Comparison of ENCODE assay signal across 11 cellular contexts in genomic region chr11:63998558-63999348, GRCh38. TPM values are rescaled to one million over a fixed set of nuclear protein-coding genes. Genes with fewer than 3 reads are reported as not detected.
DNase-seq lines count a peak whose midpoint lies in the region; ATAC-seq and TF ChIP-seq lines count a peak whose summit lies in the region.
"Had no signal": no experiment of that assay in that cellular context is flagged by ENCODE, and none has a peak within 500 bp of the region (broad histone marks: within the 10 kb centered on the region; RNA-seq: fewer than 3 reads in every experiment).

No MANE protein-coding gene starts in this region.

- no peak for TF ChIP-seq CTCF in CD4-positive, alpha-beta T cell (IDR thresholded peaks at IDR 0.05)
- TF ChIP-seq CTCF in endodermal cell (conservative IDR thresholded peaks at IDR 0.05) (peak; percentile 33), nephron (IDR thresholded peaks at IDR 0.05; ENCODE audit: unreplicated experiment in 3 of 3) (no peak), testis (IDR thresholded peaks at IDR 0.05) (no peak), BE2C (IDR thresholded peaks at IDR 0.05; ENCODE audit: low read depth, low read length) (no peak)

- peak overlapping the region; percentile 42 for H3K4me3 Mint-ChIP-seq in CD4-positive, alpha-beta T cell
- H3K4me3 Mint-ChIP-seq in IgD-negative memory B cell (peak overlapping the region in 3 of 4 donors; percentile 62 to 78 (median 65)), endodermal cell (peak overlapping the region; percentile 40), nephron (peak overlapping the region in 2 of 3 experiments; percentile 11 to 35)
- no peak overlapping the region for H3K4me3 Mint-ChIP-seq in activated T-helper 2 cell treated with anti-CD3 and anti-CD28 coated beads, Interferon-gamma antibody, Interleukin-2, Interleukin-4, amounts not matched to agents 10 μg/mL and 5 μg/mL and 100 μg/mL, durations not matched to agents 14 hours and 24 hours and 36 hours (ENCODE audit: low read depth)
- H3K4me3 Mint-ChIP-seq: activated naive CD4-positive, alpha-beta T cell treated with anti-CD3 and anti-CD28 coated beads, Interleukin-2, amount 10 ng/mL, durations not matched to agents 7 days and 5 days had no signal

- H3K9me3 Mint-ChIP-seq in CD4-positive, alpha-beta T cell, result no peaks in the 10 kb centered on the region
- no peaks in the 10 kb centered on the region for H3K9me3 Mint-ChIP-seq in IgD-negative memory B cell
- H3K9me3 Mint-ChIP-seq in endodermal cell, result no peaks in the 10 kb centered on the region
- no peaks in the 10 kb centered on the region for H3K9me3 Mint-ChIP-seq in nephron
- no peaks in the 10 kb centered on the region for H3K9me3 Mint-ChIP-seq in activated T-helper 2 cell treated with anti-CD3 and anti-CD28 coated beads, Interferon-gamma antibody, Interleukin-2, Interleukin-4, amounts not matched to agents 10 μg/mL and 5 μg/mL and 100 μg/mL, durations not matched to agents 14 hours and 24 hours and 36 hours
- H3K9me3 Mint-ChIP-seq: activated naive CD4-positive, alpha-beta T cell treated with anti-CD3 and anti-CD28 coated beads, Interleukin-2, amount 10 ng/mL, durations not matched to agents 7 days and 5 days; naive thymus-derived CD8-positive, alpha-beta T cell had no signal

- CTCF ChIA-PET in CD4-positive, alpha-beta T cell (lab: Charles Lee), result interaction anchor here (1.1 kb wide), 1 partner anchor 41 kb away, joined by 3 read pairs; no protein-coding TSS in a partner anchor

- ATAC-seq in CD4-positive, alpha-beta T cell (ENCODE audit: poor library complexity), result peak; percentile 23

- TF ChIP-seq POLR2A in testis (IDR thresholded peaks at IDR 0.05), result no peak

- H3K27me3 Mint-ChIP-seq in CD4-positive, alpha-beta T cell, result no peaks in the 10 kb centered on the region
- H3K27me3 Mint-ChIP-seq in IgD-negative memory B cell, result no peaks in the 10 kb centered on the region
- peaks cover 31% of the 10 kb centered on the region for H3K27me3 Mint-ChIP-seq in endodermal cell (ENCODE audit: insufficient read depth)
- peaks cover 12% of the 10 kb centered on the region for H3K27me3 Mint-ChIP-seq in nephron (ENCODE audit: low read depth)
- peaks cover 2% of the 10 kb centered on the region for H3K27me3 Mint-ChIP-seq in activated T-helper 2 cell treated with anti-CD3 and anti-CD28 coated beads, Interferon-gamma antibody, Interleukin-2, Interleukin-4, amounts not matched to agents 10 μg/mL and 5 μg/mL and 100 μg/mL, durations not matched to agents 14 hours and 24 hours and 36 hours (ENCODE audit: low read depth)

- H3K36me3 ChIP-seq in endodermal cell (ENCODE audit: control insufficient read depth, insufficient read depth, low read length), result peaks cover 30% of the 10 kb centered on the region
- H3K36me3 ChIP-seq in testis (ENCODE audit: low read depth, missing control alignments), result no peaks in the 10 kb centered on the region
- peaks cover 14% of the 10 kb centered on the region for H3K36me3 ChIP-seq in BE2C

- peaks cover 46% of the 10 kb centered on the region for H3K36me3 Mint-ChIP-seq in CD4-positive, alpha-beta T cell (ENCODE audit: low read depth)
- H3K36me3 Mint-ChIP-seq in IgD-negative memory B cell (peaks cover 3% of the 10 kb centered on the region), endodermal cell (ENCODE audit: low read depth) (peaks cover 35% of the 10 kb centered on the region), nephron (ENCODE audit: low read depth) (peaks cover 40% of the 10 kb centered on the region)
- peaks cover 33% of the 10 kb centered on the region for H3K36me3 Mint-ChIP-seq in activated T-helper 2 cell treated with anti-CD3 and anti-CD28 coated beads, Interferon-gamma antibody, Interleukin-2, Interleukin-4, amounts not matched to agents 10 μg/mL and 5 μg/mL and 100 μg/mL, durations not matched to agents 14 hours and 24 hours and 36 hours (ENCODE audit: low read depth)

- POLR2A ChIA-PET in CD4-positive, alpha-beta T cell (lab: Charles Lee), result interaction anchor here (2.2 to 3.0 kb wide), 3 partner anchors 13 to 187 kb away, joined by 10 to 13 read pairs (median 13); partner anchors contain the start of genes COX8A, OTUB1 and STIP1

- H3K4me1 Mint-ChIP-seq in CD4-positive, alpha-beta T cell (ENCODE audit: low read depth), result peaks cover 9% of the 10 kb centered on the region
- H3K4me1 Mint-ChIP-seq in IgD-negative memory B cell, result peaks cover 0 to 3% (median 2%) of the 10 kb centered on the region in 3 donors
- H3K4me1 Mint-ChIP-seq in endodermal cell, result peaks cover 4% of the 10 kb centered on the region
- peaks cover 24% of the 10 kb centered on the region for H3K4me1 Mint-ChIP-seq in nephron
- H3K4me1 Mint-ChIP-seq in activated T-helper 2 cell treated with anti-CD3 and anti-CD28 coated beads, Interferon-gamma antibody, Interleukin-2, Interleukin-4, amounts not matched to agents 10 μg/mL and 5 μg/mL and 100 μg/mL, durations not matched to agents 14 hours and 24 hours and 36 hours (ENCODE audit: low read depth), result peaks cover 4% of the 10 kb centered on the region

- H3K4me1 ChIP-seq in endodermal cell (ENCODE audit: control insufficient read depth, insufficient read depth, low read length) (no peaks in the 10 kb centered on the region), testis (peaks cover 19% of the 10 kb centered on the region), BE2C (peaks cover 5% of the 10 kb centered on the region)

- no peak overlapping the region for H3K27ac ChIP-seq in CD4-positive, alpha-beta T cell (ENCODE audit: low read depth, low read length)
- no peak overlapping the region for H3K27ac ChIP-seq in endodermal cell (ENCODE audit: low read depth, low read length)
- no peak overlapping the region for H3K27ac ChIP-seq in testis

- 49 to 61% methylated on average over 17 to 54 of the region's 54 CpGs for WGBS in endodermal cell (ENCODE audit: insufficient coverage in 1 of 2, insufficient read length in 1 of 2), 2 experiments
- WGBS in testis, 2 donors, result 20 to 77% methylated on average over 1 to 49 of the region's 54 CpGs

- peak in 1 of 10 experiments; percentile 15 for DNase-seq in CD4-positive, alpha-beta T cell
- peak; percentile 89 for DNase-seq in endodermal cell
- no peak for DNase-seq in testis
- DNase-seq in occipital lobe (lab: John Stamatoyannopoulos, UW), result no peak
- DNase-seq in BE2C, result no peak
- DNase-seq in activated T-helper 2 cell treated with anti-CD3 and anti-CD28 coated beads, Interferon-gamma antibody, Interleukin-2, Interleukin-4, amounts not matched to agents 10 μg/mL and 5 μg/mL and 100 μg/mL, durations not matched to agents 14 hours and 24 hours and 36 hours (ENCODE audit: low spot score), result no peak
- DNase-seq: SW 1271 had no signal

- H3K9me3 ChIP-seq in CD4-positive, alpha-beta T cell (ENCODE audit: control insufficient read depth, low read length), result no peaks in the 10 kb centered on the region
- H3K9me3 ChIP-seq in endodermal cell (ENCODE audit: control insufficient read depth, low read length) (no peaks in the 10 kb centered on the region), testis (no peaks in the 10 kb centered on the region), BE2C (no peaks in the 10 kb centered on the region)

- no peaks in the 10 kb centered on the region for H3K27me3 ChIP-seq in CD4-positive, alpha-beta T cell (ENCODE audit: control insufficient read depth, insufficient read depth, low read length)
- peaks cover 13% of the 10 kb centered on the region for H3K27me3 ChIP-seq in endodermal cell (ENCODE audit: control insufficient read depth, insufficient read depth, low read length, poor library complexity, severe bottlenecking)
- no peaks in the 10 kb centered on the region for H3K27me3 ChIP-seq in testis
- H3K27me3 ChIP-seq in BE2C, result no peaks in the 10 kb centered on the region

- intact Hi-C loops in CD4-positive, alpha-beta T cell (cut with DNase I, micrococcal nuclease), result loop anchor here in 1 of 2 experiments (10.0 kb wide), 1 partner anchor 306 kb away; the partner anchor contains the start of genes CATSPERZ and ESRRA
- intact Hi-C loops in testis (cut with DNase I; ENCODE audit: low total_unique reads), result loop anchor here (2.0 kb wide), 1 partner anchor 150 kb away; no protein-coding TSS in a partner anchor
- intact Hi-C loops in activated T-helper 2 cell treated with anti-CD3 and anti-CD28 coated beads, Interferon-gamma antibody, Interleukin-2, Interleukin-4, amounts not matched to agents 10 μg/mL and 5 μg/mL and 100 μg/mL, durations not matched to agents 14 hours and 24 hours and 36 hours (cut with micrococcal nuclease), result no loop called here

- H3K27ac Mint-ChIP-seq in CD4-positive, alpha-beta T cell, result no peak overlapping the region
- no peak overlapping the region for H3K27ac Mint-ChIP-seq in IgD-negative memory B cell
- no peak overlapping the region for H3K27ac Mint-ChIP-seq in endodermal cell
- peak overlapping the region in 1 of 3 experiments; percentile 28 for H3K27ac Mint-ChIP-seq in nephron
- H3K27ac Mint-ChIP-seq in activated T-helper 2 cell treated with anti-CD3 and anti-CD28 coated beads, Interferon-gamma antibody, Interleukin-2, Interleukin-4, amounts not matched to agents 10 μg/mL and 5 μg/mL and 100 μg/mL, durations not matched to agents 14 hours and 24 hours and 36 hours, result no peak overlapping the region
- H3K27ac Mint-ChIP-seq: activated naive CD4-positive, alpha-beta T cell treated with anti-CD3 and anti-CD28 coated beads, Interleukin-2, amount 10 ng/mL, durations not matched to agents 7 days and 5 days had no signal

- no peak overlapping the region for H3K4me3 ChIP-seq in endodermal cell (ENCODE audit: low read length)
- peak overlapping the region in 1 of 2 donors; percentile 26 for H3K4me3 ChIP-seq in testis
- H3K4me3 ChIP-seq in BE2C (ENCODE audit: low read depth, low read length), result no peak overlapping the region

- H3K9ac ChIP-seq in endodermal cell (ENCODE audit: extremely low read depth, low read length, poor library complexity, severe bottlenecking), result no peak overlapping the region

RNA-seq across cellular contexts. Expression of gene OTUB1, which starts 12.5 kb away (rescaled TPM):
- 10 to 100 TPM; 57.5 to 60.0 TPM for total RNA-seq in CD4-positive, alpha-beta T cell
- 117 TPM for polyA plus RNA-seq in IgD-negative memory B cell
- total RNA-seq in endodermal cell, result 10 to 100 TPM; 87.7 to 95.1 TPM
- polyA plus RNA-seq in endodermal cell (2013, experiment 1 of 2), result 147 TPM
- polyA plus RNA-seq in endodermal cell (2013, experiment 2 of 2), result 134 TPM
- total RNA-seq in testis, result 100 to 1,000 TPM; 121 to 145 TPM
- 115 TPM for polyA plus RNA-seq in testis (ENCODE audit: insufficient read depth, low read depth, low replicate concordance)
- total RNA-seq in occipital lobe, result 25.3 TPM
- 208 TPM for polyA plus RNA-seq in BE2C (2012; ENCODE audit: insufficient read depth, insufficient read length, low read depth)
- 107 and 110 TPM in 2 replicates for total RNA-seq in activated T-helper 2 cell treated with anti-CD3 and anti-CD28 coated beads, Interferon-gamma antibody, Interleukin-2, Interleukin-4, amounts not matched to agents 10 μg/mL and 5 μg/mL and 100 μg/mL, durations not matched to agents 14 hours and 24 hours and 36 hours

RNA-seq across cellular contexts. Expression of gene COX8A, which starts 24.3 kb away (rescaled TPM):
- 100 to 1,000 TPM in 1 of 2 experiments, 10 to 100 TPM in 1; 89.1 to 105 TPM for total RNA-seq in CD4-positive, alpha-beta T cell
- polyA plus RNA-seq in IgD-negative memory B cell (298 TPM), testis (ENCODE audit: insufficient read depth, low read depth, low replicate concordance) (212 TPM)
- total RNA-seq in endodermal cell (100 to 1,000 TPM; 258 to 298 TPM), testis (100 to 1,000 TPM; 438 to 536 TPM), occipital lobe (190 TPM)
- polyA plus RNA-seq in endodermal cell (2013, experiment 1 of 2), result 420 TPM
- 373 TPM for polyA plus RNA-seq in endodermal cell (2013, experiment 2 of 2)
- polyA plus RNA-seq in BE2C (2012; ENCODE audit: insufficient read depth, insufficient read length, low read depth), result 1,092 TPM
- total RNA-seq in activated T-helper 2 cell treated with anti-CD3 and anti-CD28 coated beads, Interferon-gamma antibody, Interleukin-2, Interleukin-4, amounts not matched to agents 10 μg/mL and 5 μg/mL and 100 μg/mL, durations not matched to agents 14 hours and 24 hours and 36 hours, result 312 and 326 TPM in 2 replicates

RNA-seq across cellular contexts. Expression of gene FLRT1, which starts 37.0 kb away (rescaled TPM):
- not detected for total RNA-seq in CD4-positive, alpha-beta T cell
- polyA plus RNA-seq in IgD-negative memory B cell, result not detected
- total RNA-seq in endodermal cell, result not detected
- 4.2 TPM for polyA plus RNA-seq in endodermal cell (2013, experiment 1 of 2)
- polyA plus RNA-seq in endodermal cell (2013, experiment 2 of 2), result 3.8 TPM
- under 1 TPM; 0.74 to 0.79 TPM for total RNA-seq in testis
- 0.67 TPM for polyA plus RNA-seq in testis (ENCODE audit: insufficient read depth, low read depth, low replicate concordance)
- total RNA-seq in occipital lobe, result 5.0 TPM
- polyA plus RNA-seq in BE2C (2012; ENCODE audit: insufficient read depth, insufficient read length, low read depth), result 4.3 TPM
- total RNA-seq in activated T-helper 2 cell treated with anti-CD3 and anti-CD28 coated beads, Interferon-gamma antibody, Interleukin-2, Interleukin-4, amounts not matched to agents 10 μg/mL and 5 μg/mL and 100 μg/mL, durations not matched to agents 14 hours and 24 hours and 36 hours, result not detected in 2 replicates
- total RNA-seq: naive thymus-derived CD8-positive, alpha-beta T cell had no signal
- polyA plus RNA-seq: naive thymus-derived CD8-positive, alpha-beta T cell had no signal

RNA-seq across cellular contexts. Expression of gene NAA40, which starts 60.0 kb away (rescaled TPM):
- total RNA-seq in CD4-positive, alpha-beta T cell, result 10 to 100 TPM; 11.8 to 14.0 TPM
- polyA plus RNA-seq in IgD-negative memory B cell (13.9 TPM), testis (ENCODE audit: insufficient read depth, low read depth, low replicate concordance) (49.7 TPM)
- total RNA-seq in endodermal cell (10 to 100 TPM; 47.2 to 53.5 TPM), testis (10 to 100 TPM; 44.8 to 57.5 TPM), occipital lobe (9.8 TPM)
- 34.7 TPM for polyA plus RNA-seq in endodermal cell (2013, experiment 1 of 2)
- 34.0 TPM for polyA plus RNA-seq in endodermal cell (2013, experiment 2 of 2)
- polyA plus RNA-seq in BE2C (2012; ENCODE audit: insufficient read depth, insufficient read length, low read depth), result 17.7 TPM
- 29.9 and 30.3 TPM in 2 replicates for total RNA-seq in activated T-helper 2 cell treated with anti-CD3 and anti-CD28 coated beads, Interferon-gamma antibody, Interleukin-2, Interleukin-4, amounts not matched to agents 10 μg/mL and 5 μg/mL and 100 μg/mL, durations not matched to agents 14 hours and 24 hours and 36 hours
